8 cellular contexts compared by ENCODE assay signal in the genomic region with DNA sequence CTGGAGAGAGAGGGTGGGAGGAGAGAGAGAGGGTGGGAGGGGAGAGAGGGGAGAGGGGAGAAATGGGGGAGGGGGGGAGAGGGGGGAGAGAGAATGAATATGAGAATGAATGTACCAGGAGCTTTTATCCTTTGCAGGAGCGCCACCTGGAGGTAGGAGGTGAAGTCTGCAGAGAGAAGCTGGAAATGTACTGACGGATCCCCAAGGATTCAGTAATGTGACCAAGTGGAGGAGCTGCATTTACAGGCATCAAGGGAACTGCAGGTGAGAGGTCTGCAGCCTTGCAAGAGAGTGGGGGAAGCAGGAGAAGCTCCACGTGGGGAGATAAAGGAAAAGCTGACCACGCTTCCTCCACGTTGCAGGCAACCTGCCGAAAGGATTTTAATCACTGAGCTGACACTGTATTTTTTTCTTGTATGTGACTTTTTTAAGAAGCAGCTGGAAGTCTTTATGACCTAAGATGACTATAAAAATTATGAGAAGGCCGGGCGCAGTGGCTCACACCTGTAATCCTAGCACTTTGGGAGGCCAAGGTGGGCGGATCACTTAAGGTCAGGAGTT. TPM values are rescaled to one million over a fixed set of nuclear protein-coding genes. Genes with fewer than 3 reads are reported as not detected.
A peak's percentile ranks its signal among the peaks of the same experiment; 100 is the strongest.
DNase-seq lines count a peak whose midpoint lies in the region; ATAC-seq and TF ChIP-seq lines count a peak whose summit lies in the region.

No MANE protein-coding gene starts in this region.

- H3K79me2 ChIP-seq in mesendoderm (ENCODE audit: control insufficient read depth, insufficient read depth, low read length): no peaks in the 10 kb centered on the region

- no peak overlapping the region for H3K4me2 ChIP-seq in mesendoderm (ENCODE audit: low read length)

- WGBS in mesendoderm (ENCODE audit: extremely low coverage, insufficient coverage, low lambda C conversion rate): no CpG with 5 or more reads among the region's 9 CpGs

- DNase-seq in DMS 273 (lab: John Stamatoyannopoulos, UW; ENCODE audit: unreplicated experiment) (peak; percentile 78), DMS 273 treated with DMSO at 0.1 percent for 48 hours (lab: John Stamatoyannopoulos, UW) (no peak), NCI-H1092 treated with DMSO at 0.1 percent for 48 hours (lab: John Stamatoyannopoulos, UW) (peak; percentile 43), colonic mucosa (peak; percentile 62), mesendoderm (peak; percentile 94)
- peak; percentile 17 for DNase-seq in activated CD4-positive, alpha-beta T cell treated with anti-CD3 and anti-CD28 coated beads for 1 hour
- peak; percentile 77 for DNase-seq in stimulated activated CD8-positive, alpha-beta memory T cell treated with anti-CD3 and anti-CD28 coated beads, Interleukin-4, amount 100 ng/mL, for 48 hours

- H4K8ac ChIP-seq in mesendoderm (ENCODE audit: low read depth, low read length): no peak overlapping the region

- H3K4ac ChIP-seq in mesendoderm (ENCODE audit: low read depth, low read length): no peak overlapping the region

- no peak overlapping the region for H2BK15ac ChIP-seq in mesendoderm (replicated peaks; ENCODE audit: low read depth)

- no peak overlapping the region for H3K27ac Mint-ChIP-seq in stimulated activated memory B cell treated with anti-CD40 and anti-IgM and Interleukin-4, amounts not matched to agents 10 μg/mL and 1 μg/mL and 100 μg/mL, for 72 hours

- peak; percentile 39 for TF ChIP-seq CTCF in colonic mucosa (IDR thresholded peaks at IDR 0.05)

- no peak overlapping the region for H4K5ac ChIP-seq in mesendoderm (ENCODE audit: low read length)

- H3K9me3 ChIP-seq in colonic mucosa: no peaks in the 10 kb centered on the region

- H3K23ac ChIP-seq in mesendoderm (ENCODE audit: low read length): no peak overlapping the region

- H3K4me3 ChIP-seq in colonic mucosa (no peak overlapping the region), mesendoderm (ENCODE audit: low read length) (no peak overlapping the region)

- H3K27me3 ChIP-seq in colonic mucosa (no peaks in the 10 kb centered on the region), mesendoderm (ENCODE audit: insufficient read depth, low read length, poor library complexity) (no peaks in the 10 kb centered on the region)

- peaks cover 25% of the 10 kb centered on the region for H3K27me3 Mint-ChIP-seq in stimulated activated memory B cell treated with anti-CD40 and anti-IgM and Interleukin-4, amounts not matched to agents 10 μg/mL and 1 μg/mL and 100 μg/mL, for 72 hours

- H3K9me3 Mint-ChIP-seq in stimulated activated memory B cell treated with anti-CD40 and anti-IgM and Interleukin-4, amounts not matched to agents 10 μg/mL and 1 μg/mL and 100 μg/mL, for 72 hours: peaks cover 7% of the 10 kb centered on the region

- H3K36me3 Mint-ChIP-seq in stimulated activated memory B cell treated with anti-CD40 and anti-IgM and Interleukin-4, amounts not matched to agents 10 μg/mL and 1 μg/mL and 100 μg/mL, for 72 hours: no peaks in the 10 kb centered on the region

- no peak for ATAC-seq in stimulated activated memory B cell treated with anti-CD40 and anti-IgM and Interleukin-4, amounts not matched to agents 10 μg/mL and 1 μg/mL and 100 μg/mL, for 72 hours

- intact Hi-C loops in colonic mucosa (cut with DNase I): loop anchor here (10.0 kb wide), 1 partner anchor 225 kb away; no protein-coding TSS in a partner anchor

- no peaks in the 10 kb centered on the region for H3K4me1 ChIP-seq in colonic mucosa
- peaks cover 3% of the 10 kb centered on the region for H3K4me1 ChIP-seq in mesendoderm (ENCODE audit: control insufficient read depth, low read depth, low read length)

- no peak overlapping the region for H3K18ac ChIP-seq in mesendoderm (ENCODE audit: low read length)

- no peak overlapping the region for H3K4me3 Mint-ChIP-seq in stimulated activated memory B cell treated with anti-CD40 and anti-IgM and Interleukin-4, amounts not matched to agents 10 μg/mL and 1 μg/mL and 100 μg/mL, for 72 hours

- H3K36me3 ChIP-seq in colonic mucosa (no peaks in the 10 kb centered on the region), mesendoderm (ENCODE audit: control insufficient read depth, insufficient read depth, low read length) (no peaks in the 10 kb centered on the region)

- no peak overlapping the region for H2BK5ac ChIP-seq in mesendoderm (ENCODE audit: low read length)

- no peaks in the 10 kb centered on the region for H3K4me1 Mint-ChIP-seq in stimulated activated memory B cell treated with anti-CD40 and anti-IgM and Interleukin-4, amounts not matched to agents 10 μg/mL and 1 μg/mL and 100 μg/mL, for 72 hours

- H3K56ac ChIP-seq in mesendoderm (ENCODE audit: low read length): no peak overlapping the region

- H3K27ac ChIP-seq in colonic mucosa (no peak overlapping the region), mesendoderm (ENCODE audit: low read depth, low read length) (no peak overlapping the region)

- no peak overlapping the region for H2AK5ac ChIP-seq in mesendoderm (ENCODE audit: low read length)

- H3K9ac ChIP-seq in colonic mucosa (ENCODE audit: low read depth in 2 of 2, low read length in 2 of 2) (no peak overlapping the region), mesendoderm (ENCODE audit: low read length) (no peak overlapping the region)

- no peaks in the 10 kb centered on the region for H3K79me1 ChIP-seq in mesendoderm (ENCODE audit: low read length)

- H2BK120ac ChIP-seq in mesendoderm (ENCODE audit: low read depth, low read length): no peak overlapping the region

RNA-seq across cellular contexts. Expression of a gene that starts 33.7 kb away (rescaled TPM):
- total RNA-seq in colonic mucosa: not detected
- polyA plus RNA-seq in mesendoderm (2013, experiment 1 of 2): 1.4 TPM
- 1.7 TPM for polyA plus RNA-seq in mesendoderm (2013, experiment 2 of 2)

RNA-seq across cellular contexts. Expression of a gene that starts 38.6 kb away (rescaled TPM):
- not detected for total RNA-seq in colonic mucosa
- polyA plus RNA-seq in mesendoderm (2013, experiment 1 of 2): 0.20 TPM
- polyA plus RNA-seq in mesendoderm (2013, experiment 2 of 2): 0.20 TPM

RNA-seq across cellular contexts. Expression of a gene that starts 51.2 kb away (rescaled TPM):
- not detected for total RNA-seq in colonic mucosa
- not detected for polyA plus RNA-seq in mesendoderm (2013, experiment 1 of 2)
- not detected for polyA plus RNA-seq in mesendoderm (2013, experiment 2 of 2)
